ENCODE assay signal across 17 cellular contexts in genomic region chr13:61094865-61095264, GRCh38.
A peak's percentile ranks its signal among the peaks of the same experiment; 100 is the strongest.
DNase-seq lines count a peak whose midpoint lies in the region; ATAC-seq and TF ChIP-seq lines count a peak whose summit lies in the region.
"Had no signal": no experiment of that assay in that cellular context is flagged by ENCODE, and none has a peak within 500 bp of the region (broad histone marks: within the 10 kb centered on the region; RNA-seq: fewer than 3 reads in every experiment).

No MANE protein-coding gene starts in this region.

- no peaks in the 10 kb centered on the region for H4K20me1 ChIP-seq in GM23338 (replicated peaks; ENCODE audit: insufficient read depth)
- H4K20me1 ChIP-seq: BLaER1 treated with 17β-estradiol and CSF1 and Interleukin-3, amounts not matched to agents 10 nM and 100 nM had no signal

- H3F3A ChIP-seq in GM23338 (replicated peaks; ENCODE audit: low read depth): no peaks in the 10 kb centered on the region

- peaks cover 17% of the 10 kb centered on the region for H3K4me1 ChIP-seq in GM23338 (ENCODE audit: insufficient read depth)
- H3K4me1 ChIP-seq in endodermal cell (ENCODE audit: control insufficient read depth, insufficient read depth, low read length): peaks cover 7% of the 10 kb centered on the region
- H3K4me1 ChIP-seq in iPS-20b (ENCODE audit: insufficient read depth, low read length): peaks cover 11% of the 10 kb centered on the region
- H3K4me1 ChIP-seq: BLaER1 treated with 17β-estradiol and CSF1 and Interleukin-3, amounts not matched to agents 10 nM and 100 nM; HAP-1 had no signal

- peaks cover 2% of the 10 kb centered on the region for H3K27me3 Mint-ChIP-seq in GM23338 (ENCODE audit: insufficient read depth, low read depth, poor library complexity)
- no peaks in the 10 kb centered on the region for H3K27me3 Mint-ChIP-seq in endodermal cell (ENCODE audit: insufficient read depth)
- peaks cover 3% of the 10 kb centered on the region for H3K27me3 Mint-ChIP-seq in type B pancreatic cell
- H3K27me3 Mint-ChIP-seq: CD4-positive, CD25-positive, alpha-beta regulatory T cell had no signal

- DNase-seq in GM23338 (ENCODE audit: low spot score): peak; percentile 66
- DNase-seq in endodermal cell: no peak
- DNase-seq in type B pancreatic cell (ENCODE audit: extremely low spot score, unreplicated experiment): no peak
- DNase-seq in T-helper 1 cell: no peak
- no peak for DNase-seq in glomerular visceral epithelial cell (ENCODE audit: extremely low spot score)
- DNase-seq: 8988T; ACHN; Calu3; CD4-positive, CD25-positive, alpha-beta regulatory T cell; DMS 273 treated with DMSO at 0.1 percent for 48 hours; GM23248 had no signal

- H3K27ac Mint-ChIP-seq in GM23338 (no peak overlapping the region; the same call in 1 of the 2 replicates), endodermal cell (peak overlapping the region; percentile 44), type B pancreatic cell (peak overlapping the region; percentile 24)
- H3K27ac Mint-ChIP-seq: CD4-positive, CD25-positive, alpha-beta regulatory T cell had no signal

- no peaks in the 10 kb centered on the region for H3K79me2 ChIP-seq in GM23338 (replicated peaks; ENCODE audit: insufficient read depth)

- H3K4me2 ChIP-seq in GM23338: peak overlapping the region; percentile 51; the same call in 1 of the 2 replicates
- H3K4me2 ChIP-seq: BLaER1 treated with 17β-estradiol and CSF1 and Interleukin-3, amounts not matched to agents 10 nM and 100 nM had no signal

- peaks cover 6% of the 10 kb centered on the region; the same call in 1 of the 2 replicates for H3K9me2 ChIP-seq in GM23338 (ENCODE audit: insufficient read depth)

- H3K9me3 Mint-ChIP-seq in GM23338: no peaks in the 10 kb centered on the region; the same call in 1 of the 3 replicates
- H3K9me3 Mint-ChIP-seq in endodermal cell: peaks cover 4% of the 10 kb centered on the region
- no peaks in the 10 kb centered on the region for H3K9me3 Mint-ChIP-seq in type B pancreatic cell

- peaks cover 6% of the 10 kb centered on the region for H3K9me3 ChIP-seq in endodermal cell (ENCODE audit: control insufficient read depth, low read length)
- no peaks in the 10 kb centered on the region for H3K9me3 ChIP-seq in iPS-20b (ENCODE audit: insufficient read depth, low read depth, low read length)
- H3K9me3 ChIP-seq: HAP-1 had no signal

- H3K36me3 ChIP-seq in GM23338 (ENCODE audit: insufficient read depth) (no peaks in the 10 kb centered on the region), endodermal cell (ENCODE audit: control insufficient read depth, insufficient read depth, low read length) (peaks cover 36% of the 10 kb centered on the region), iPS-20b (ENCODE audit: insufficient read depth, low read depth, low read length) (no peaks in the 10 kb centered on the region)
- H3K36me3 ChIP-seq: BLaER1 treated with 17β-estradiol and CSF1 and Interleukin-3, amounts not matched to agents 10 nM and 100 nM; HAP-1 had no signal

- H3K27ac ChIP-seq in GM23338 (ENCODE audit: low read depth): no peak overlapping the region
- no peak overlapping the region for H3K27ac ChIP-seq in endodermal cell (ENCODE audit: low read depth, low read length)
- no peak overlapping the region for H3K27ac ChIP-seq in iPS-20b (ENCODE audit: low read length)
- H3K27ac ChIP-seq: BLaER1 treated with 17β-estradiol and CSF1 and Interleukin-3, amounts not matched to agents 10 nM and 100 nM; GM23248 had no signal

- TF ChIP-seq CTCF in GM23338 (conservative IDR thresholded peaks at IDR 0.05; ENCODE audit: low read depth in 2 of 2): no peak
- no peak for TF ChIP-seq CTCF in endodermal cell (conservative IDR thresholded peaks at IDR 0.05)
- no peak for TF ChIP-seq CTCF in type B pancreatic cell (conservative IDR thresholded peaks at IDR 0.05)

- no peaks in the 10 kb centered on the region for H3K27me3 ChIP-seq in GM23338 (ENCODE audit: insufficient read depth)
- no peaks in the 10 kb centered on the region for H3K27me3 ChIP-seq in endodermal cell (ENCODE audit: control insufficient read depth, insufficient read depth, low read length, poor library complexity, severe bottlenecking)
- H3K27me3 ChIP-seq in iPS-20b (ENCODE audit: insufficient read depth, low read length): no peaks in the 10 kb centered on the region
- H3K27me3 ChIP-seq: BLaER1 treated with 17β-estradiol and CSF1 and Interleukin-3, amounts not matched to agents 10 nM and 100 nM had no signal

- H3K4me3 ChIP-seq in GM23338 (no peak overlapping the region), endodermal cell (ENCODE audit: low read length) (peak overlapping the region; percentile 72), iPS-20b (ENCODE audit: low read length) (0 out of 2 replicates have a peak overlapping the region, but pooled peaks have one; percentile 36)
- H3K4me3 ChIP-seq: BLaER1 treated with 17β-estradiol and CSF1 and Interleukin-3, amounts not matched to agents 10 nM and 100 nM; GM12878; GM23248; HAP-1 had no signal

- H3K9ac ChIP-seq in endodermal cell (ENCODE audit: extremely low read depth, low read length, poor library complexity, severe bottlenecking) (no peak overlapping the region), iPS-20b (ENCODE audit: low read depth, low read length) (no peak overlapping the region)
- H3K9ac ChIP-seq: BLaER1 treated with 17β-estradiol and CSF1 and Interleukin-3, amounts not matched to agents 10 nM and 100 nM; GM23248 had no signal

- peaks cover 21% of the 10 kb centered on the region for H3K4me1 Mint-ChIP-seq in GM23338
- peaks cover 50% of the 10 kb centered on the region for H3K4me1 Mint-ChIP-seq in endodermal cell
- no peaks in the 10 kb centered on the region for H3K4me1 Mint-ChIP-seq in type B pancreatic cell (ENCODE audit: unreplicated experiment)
- H3K4me1 Mint-ChIP-seq: CD4-positive, CD25-positive, alpha-beta regulatory T cell had no signal

- peak; percentile 75 for ATAC-seq in GM23338
- no peak for ATAC-seq in GM18867 (IDR thresholded peaks at IDR 0.05; ENCODE audit: unreplicated experiment)
- ATAC-seq: GM12878, HepG2 had no signal

- H3K36me3 Mint-ChIP-seq in GM23338 (ENCODE audit: low read depth) (peaks cover 6% of the 10 kb centered on the region), endodermal cell (ENCODE audit: low read depth) (peaks cover 54% of the 10 kb centered on the region), type B pancreatic cell (no peaks in the 10 kb centered on the region)
- H3K36me3 Mint-ChIP-seq: CD4-positive, CD25-positive, alpha-beta regulatory T cell had no signal

- H3K4me3 Mint-ChIP-seq in GM23338 (no peak overlapping the region; the same call in 2 of the 3 replicates), endodermal cell (peak overlapping the region; percentile 87), type B pancreatic cell (no peak overlapping the region)
- H3K4me3 Mint-ChIP-seq: CD4-positive, CD25-positive, alpha-beta regulatory T cell had no signal

- H2AFZ ChIP-seq in GM23338: no peak overlapping the region
- H2AFZ ChIP-seq: GM23248 had no signal

TF ChIP-seq in GM23338, 12 proteins besides CTCF, POLR2A, EP300 and RAD21:
- TF ChIP-seq EZH2phosphoT487 (IDR thresholded peaks at IDR 0.05; ENCODE audit: unreplicated experiment) (no peak), NANOG (IDR thresholded peaks at IDR 0.05; ENCODE audit: borderline replicate concordance) (peak; percentile 74), REST (IDR thresholded peaks at IDR 0.05; ENCODE audit: unreplicated experiment) (no peak)
TF ChIP-seq in GM23338: peak in this region for 1.
